Comparison of ENCODE assay signal across 19 cellular contexts in the genomic region with DNA sequence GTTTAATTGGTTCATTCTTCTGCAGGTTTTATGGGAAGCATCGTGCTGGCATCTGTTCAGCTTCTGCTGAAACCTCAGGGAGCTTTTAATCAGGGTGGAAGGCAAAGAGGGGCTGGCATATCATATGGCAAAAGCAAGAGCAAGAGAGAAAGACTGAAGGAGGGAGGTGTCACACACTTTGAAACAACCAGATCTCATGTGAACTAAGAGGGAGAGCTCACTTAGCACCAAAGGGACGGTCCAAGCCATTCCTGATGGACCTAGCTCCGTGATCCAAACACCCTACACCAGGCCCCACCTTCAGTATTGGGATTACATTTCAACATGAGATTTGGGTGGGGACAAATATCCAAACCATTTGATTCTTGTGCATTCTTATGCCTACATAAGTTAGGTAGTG.
"Had no signal": no experiment of that assay in that cellular context is flagged by ENCODE, and none has a peak within 500 bp of the region (broad histone marks: within the 10 kb centered on the region; RNA-seq: fewer than 3 reads in every experiment).

No MANE protein-coding gene starts in this region.

- DNase-seq: Karpas-422, KG1, MM.1S, MV-4-11, NCI-H1048, NCI-H1105, NCI-H1417 treated with DMSO at 0.1 percent for 48 hours, NCI-H146, NCI-H1694 treated with DMSO at 0.1 percent for 48 hours, NCI-H1930, NCI-H446, NCI-H510A, NCI-H524 treated with DMSO at 0.1 percent for 48 hours, NCI-H69, NCI-H774, RPMI8226, SHP77, SK-N-SH, SW 1271 had no signal

- H3K9me3 ChIP-seq: SK-N-SH had no signal
